Comparison of ENCODE assay signal across 8 cellular contexts in the genomic region with DNA sequence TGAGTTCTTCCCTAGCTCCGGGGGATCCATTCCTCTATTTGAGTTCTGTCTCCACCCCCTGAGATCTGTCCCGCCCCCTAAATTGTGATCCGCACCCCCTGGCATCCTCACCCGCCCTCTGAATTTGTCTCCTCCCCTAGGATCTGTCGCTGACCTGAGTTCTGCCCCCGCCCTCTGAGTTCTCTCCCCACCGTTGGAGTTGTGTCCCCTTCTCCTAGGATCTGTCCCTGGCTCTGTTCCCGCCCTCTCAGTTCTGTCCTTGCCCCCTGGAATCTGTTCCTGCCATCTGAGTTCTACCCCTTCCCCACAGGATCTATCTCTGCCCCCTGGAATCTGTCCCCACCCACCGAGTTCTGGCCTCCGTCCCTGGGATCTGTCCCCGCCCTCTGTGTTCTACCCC. TPM values are rescaled to one million over a fixed set of nuclear protein-coding genes. Genes with fewer than 3 reads are reported as not detected.
DNase-seq lines count a peak whose midpoint lies in the region; TF ChIP-seq lines count a peak whose summit lies in the region.

No MANE protein-coding gene starts in this region.

- H3K9ac ChIP-seq in GM23248: no peak overlapping the region
- no peak overlapping the region for H3K9ac ChIP-seq in iPS-20b (ENCODE audit: low read depth, low read length)

- H3K9me3 Mint-ChIP-seq in activated CD4-positive, alpha-beta memory T cell treated with anti-CD3 and anti-CD28 coated beads, Interleukin-2, amount 10 ng/mL, durations not matched to agents 7 days and 5 days: no peaks in the 10 kb centered on the region

- no peaks in the 10 kb centered on the region for H4K20me1 ChIP-seq in GM23248 (ENCODE audit: insufficient read depth)

- H3K4me3 ChIP-seq in GM23248 (peak overlapping the region; percentile 82; the same call in 1 of the 2 replicates), iPS-20b (ENCODE audit: low read length) (peak overlapping the region; percentile 66), uterus (peak overlapping the region; percentile 45 to 56)

- H3K27me3 ChIP-seq in GM23248 (replicated peaks; ENCODE audit: insufficient read depth) (peaks cover 28% of the 10 kb centered on the region), iPS-20b (ENCODE audit: insufficient read depth, low read length) (peaks cover 50% of the 10 kb centered on the region), uterus (no peaks in the 10 kb centered on the region)

- peaks cover 50% of the 10 kb centered on the region for H3K27me3 Mint-ChIP-seq in activated CD4-positive, alpha-beta memory T cell treated with anti-CD3 and anti-CD28 coated beads, Interleukin-2, amount 10 ng/mL, durations not matched to agents 7 days and 5 days

- H3K36me3 ChIP-seq in GM23248 (ENCODE audit: low read depth) (no peaks in the 10 kb centered on the region), iPS-20b (ENCODE audit: insufficient read depth, low read depth, low read length) (peaks cover 11% of the 10 kb centered on the region), uterus (no peaks in the 10 kb centered on the region)

- no peak for TF ChIP-seq CTCF in uterus (IDR thresholded peaks at IDR 0.05)

- no peaks in the 10 kb centered on the region for H3K79me2 ChIP-seq in GM23248 (ENCODE audit: insufficient read depth)

- peaks cover 51% of the 10 kb centered on the region for H3K4me1 Mint-ChIP-seq in activated CD4-positive, alpha-beta memory T cell treated with anti-CD3 and anti-CD28 coated beads, Interleukin-2, amount 10 ng/mL, durations not matched to agents 7 days and 5 days

- POLR2A ChIA-PET in activated CD4-positive, alpha-beta memory T cell treated with anti-CD3 and anti-CD28 coated beads, Interleukin-2, amount 10 ng/mL, durations not matched to agents 7 days and 5 days (lab: Charles Lee): interaction anchor here (2.9 to 3.4 kb wide), 2 partner anchors 10 to 27 kb away, joined by 16 to 19 read pairs; a partner anchor contains a TSS

- WGBS in GM23248 (ENCODE audit: low coverage in 1 of 2, low lambda C conversion rate in 2 of 2, missing lambda C conversion rate in 2 of 2), 2 experiments: 3 to 12% methylated on average over 7 to 11 of the region's 11 CpGs

- CTCF ChIA-PET in activated CD4-positive, alpha-beta memory T cell treated with anti-CD3 and anti-CD28 coated beads, Interleukin-2, amount 10 ng/mL, durations not matched to agents 7 days and 5 days (lab: Charles Lee): interaction anchor here (0.8 to 2.2 kb wide), 12 partner anchors 9 to 449 kb away, joined by 3 to 11 read pairs (median 4); a partner anchor contains a TSS

- H3K4me2 ChIP-seq in GM23248 (ENCODE audit: unreplicated experiment): peak overlapping the region; percentile 37

- H3K9me2 ChIP-seq in GM23248 (ENCODE audit: insufficient read depth): no peaks in the 10 kb centered on the region

- H3K4me1 ChIP-seq in GM23248 (ENCODE audit: insufficient read depth): no peaks in the 10 kb centered on the region
- H3K4me1 ChIP-seq in iPS-20b (ENCODE audit: insufficient read depth, low read length): peaks cover 13% of the 10 kb centered on the region; the same call in 1 of the 2 replicates
- H3K4me1 ChIP-seq in uterus: peaks cover 0 to 6% of the 10 kb centered on the region in 2 donors

- H2AFZ ChIP-seq in GM23248: peak overlapping the region; percentile 91

- peaks cover 13% of the 10 kb centered on the region for H3F3A ChIP-seq in GM23248 (ENCODE audit: insufficient read depth)

- peak; percentile 71 for DNase-seq in 8988T
- peak; percentile 36 for DNase-seq in GM23248
- DNase-seq in activated CD4-positive, alpha-beta memory T cell treated with anti-CD3 and anti-CD28 coated beads, Interleukin-2, amount 10 ng/mL, durations not matched to agents 7 days and 5 days: peak; percentile 43
- DNase-seq in uterus: peak; percentile 65 to 70
- no peak for DNase-seq in activated gamma-delta T cell (lab: John Stamatoyannopoulos, UW)
- no peak for DNase-seq in SKM-1 treated with dmso at 0.1 percent for 144 hours (lab: John Stamatoyannopoulos, UW; ENCODE audit: unreplicated experiment)
- no peak for DNase-seq in COLO829 (ENCODE audit: low spot score)

- peak overlapping the region; percentile 80 for H3K4me3 Mint-ChIP-seq in activated CD4-positive, alpha-beta memory T cell treated with anti-CD3 and anti-CD28 coated beads, Interleukin-2, amount 10 ng/mL, durations not matched to agents 7 days and 5 days

- in situ Hi-C loops in GM23248 (cut with MboI): no loop called here

- intact Hi-C loops in uterus (cut with DNase I; ENCODE audit: low total_unique reads): no loop called here

- no peak overlapping the region for H3K27ac Mint-ChIP-seq in activated CD4-positive, alpha-beta memory T cell treated with anti-CD3 and anti-CD28 coated beads, Interleukin-2, amount 10 ng/mL, durations not matched to agents 7 days and 5 days

- H3K9me3 ChIP-seq in GM23248 (ENCODE audit: low read depth) (no peaks in the 10 kb centered on the region), iPS-20b (ENCODE audit: insufficient read depth, low read depth, low read length) (no peaks in the 10 kb centered on the region), uterus (no peaks in the 10 kb centered on the region)

- TF ChIP-seq POLR2A in uterus (IDR thresholded peaks at IDR 0.05): no peak

- H3K27ac ChIP-seq in GM23248 (no peak overlapping the region), iPS-20b (ENCODE audit: low read length) (no peak overlapping the region), uterus (peak overlapping the region; percentile 79 to 84)

- H3K36me3 Mint-ChIP-seq in activated CD4-positive, alpha-beta memory T cell treated with anti-CD3 and anti-CD28 coated beads, Interleukin-2, amount 10 ng/mL, durations not matched to agents 7 days and 5 days (ENCODE audit: low read depth): peaks cover 19% of the 10 kb centered on the region

RNA-seq across cellular contexts. Expression of a gene that starts 1.0 kb away (rescaled TPM):
- total RNA-seq in GM23248 (2014; rRNA removed; shearing (Covaris generic)): not detected in 2 replicates
- polyA plus RNA-seq in GM23248 (2016; fragmentation: Nextera tagmentation; extraction: Ambion mirVana): not detected in 2 replicates
- under 1 TPM; 0.30 to 0.43 TPM for total RNA-seq in activated CD4-positive, alpha-beta memory T cell treated with anti-CD3 and anti-CD28 coated beads, Interleukin-2, amount 10 ng/mL, durations not matched to agents 7 days and 5 days
- 1 to 10 TPM in 3 of 4 donors, not detected in 1; 1.3 to 5.6 (median 1.9) TPM for total RNA-seq in uterus

RNA-seq across cellular contexts. Expression of a gene that starts 9.3 kb away (rescaled TPM):
- 68.0 and 90.2 TPM in 2 replicates for total RNA-seq in GM23248 (2014; rRNA removed; shearing (Covaris generic))
- polyA plus RNA-seq in GM23248 (2016; fragmentation: Nextera tagmentation; extraction: Ambion mirVana): 73.5 and 79.9 TPM in 2 replicates
- 100 to 1,000 TPM; 168 to 170 TPM for total RNA-seq in activated CD4-positive, alpha-beta memory T cell treated with anti-CD3 and anti-CD28 coated beads, Interleukin-2, amount 10 ng/mL, durations not matched to agents 7 days and 5 days
- total RNA-seq in uterus: 10 to 100 TPM; 31.2 to 70.2 (median 46.5) TPM

RNA-seq across cellular contexts. Expression of a gene that starts 10.7 kb away (rescaled TPM):
- 30.4 and 43.8 TPM in 2 replicates for total RNA-seq in GM23248 (2014; rRNA removed; shearing (Covaris generic))
- 9.0 and 9.4 TPM in 2 replicates for polyA plus RNA-seq in GM23248 (2016; fragmentation: Nextera tagmentation; extraction: Ambion mirVana)
- 10 to 100 TPM; 34.1 to 36.6 TPM for total RNA-seq in activated CD4-positive, alpha-beta memory T cell treated with anti-CD3 and anti-CD28 coated beads, Interleukin-2, amount 10 ng/mL, durations not matched to agents 7 days and 5 days
- total RNA-seq in uterus: 10 to 100 TPM; 13.5 to 40.8 (median 34.5) TPM

RNA-seq across cellular contexts. Expression of a gene that starts 17.2 kb away (rescaled TPM):
- not detected in 2 replicates for total RNA-seq in GM23248 (2014; rRNA removed; shearing (Covaris generic))
- polyA plus RNA-seq in GM23248 (2016; fragmentation: Nextera tagmentation; extraction: Ambion mirVana): not detected in 2 replicates
- not detected for total RNA-seq in activated CD4-positive, alpha-beta memory T cell treated with anti-CD3 and anti-CD28 coated beads, Interleukin-2, amount 10 ng/mL, durations not matched to agents 7 days and 5 days
- not detected for total RNA-seq in uterus

RNA-seq across cellular contexts. Expression of a gene that starts 19.1 kb away (rescaled TPM):
- total RNA-seq in GM23248 (2014; rRNA removed; shearing (Covaris generic)): not detected in 2 replicates
- not detected in 2 replicates for polyA plus RNA-seq in GM23248 (2016; fragmentation: Nextera tagmentation; extraction: Ambion mirVana)
- total RNA-seq in activated CD4-positive, alpha-beta memory T cell treated with anti-CD3 and anti-CD28 coated beads, Interleukin-2, amount 10 ng/mL, durations not matched to agents 7 days and 5 days: not detected
- not detected for total RNA-seq in uterus

Comparison
In these comparisons a context has a peak if more than half of its experiments do, and no peak if none do; other contexts are left out.
1. DNase-seq: peak in 8988T (single experiment), GM23248 (single experiment), activated CD4-positive, alpha-beta memory T cell treated with anti-CD3 and anti-CD28 coated beads, Interleukin-2, amount 10 ng/mL, durations not matched to agents 7 days and 5 days (single experiment) and uterus (2 of 2); none in activated gamma-delta T cell (single experiment), SKM-1 treated with dmso at 0.1 percent for 144 hours (single experiment) and COLO829 (single experiment).
2. H3K27ac ChIP-seq: peak in uterus (2 of 2); none in GM23248 (single experiment) and iPS-20b (single experiment).
3. Peak in every context shown above with its lines, with median percentiles within 50 percentile points of each other: H3K4me3 ChIP-seq.